8 cellular contexts compared by ENCODE assay signal in genomic region chr5:123423278-123424149, GRCh38. TPM values are rescaled to one million over a fixed set of nuclear protein-coding genes. Genes with fewer than 3 reads are reported as not detected.
DNase-seq lines count a peak whose midpoint lies in the region; ATAC-seq and TF ChIP-seq lines count a peak whose summit lies in the region.

TSS of gene CEP120 (minus strand) at chr5:123423403. CDS start at chr5:123422998, 405 bp downstream.

- ATAC-seq in HG02852 (IDR thresholded peaks at IDR 0.05; ENCODE audit: unreplicated experiment) = peak; percentile 97
- peak; percentile 99 to 100 for ATAC-seq in left cardiac atrium

- in situ Hi-C loops in GM13976 (cut with MboI; ENCODE audit: low sequenced_read_pairs, unreplicated experiment) = loop anchor here (25.0 kb wide), 1 partner anchor 189 kb away; no protein-coding TSS in a partner anchor

- peak; percentile 80 for TF ChIP-seq CTCF in GM13976 (IDR thresholded peaks at IDR 0.05; ENCODE audit: borderline replicate concordance, control extremely low read depth, extremely low read depth, insufficient read depth, missing control alignments)

- DNase-seq in GM13976 (ENCODE audit: low spot score) (peak; percentile 95), NCI-H1436 treated with DMSO at 0.1 percent for 48 hours (lab: John Stamatoyannopoulos, UW) (peak; percentile 97), amniotic stem cell (lab: John Stamatoyannopoulos, UW) (peak; percentile 98), left cardiac atrium (peak; percentile 99), posterior vena cava (ENCODE audit: low spot score) (peak; percentile 100), ureter (ENCODE audit: low spot score) (peak; percentile 99)

- intact Hi-C loops in T-helper 1 cell treated with Interleukin-12 subunit alpha and Interleukin-12 subunit beta and Interleukin-4 antibody, amounts not matched to agents 30 ng/mL and 1 ng/mL, for 36 hours (cut with micrococcal nuclease) = loop anchor here (1.0 to 5.0 kb wide), 9 partner anchors 16 to 1462 kb away; partner anchors contain the start of genes CSNK1G3, SNX2, SNX24 and SRFBP1
- intact Hi-C loops in left cardiac atrium (cut with DNase I) (loop anchor here (2.0 to 10.0 kb wide), 2 partner anchors 89 to 181 kb away; partner anchors contain the start of gene CSNK1G3 (in 1 of the 2)), posterior vena cava (cut with DNase I) (no loop called here)

RNA-seq across cellular contexts. Expression of gene CEP120, which starts in this region (rescaled TPM):
- total RNA-seq in T-helper 1 cell treated with Interleukin-12 subunit alpha and Interleukin-12 subunit beta and Interleukin-4 antibody, amounts not matched to agents 30 ng/mL and 1 ng/mL, for 36 hours = 41.2 and 43.2 TPM in 2 replicates
- total RNA-seq in left cardiac atrium (10 to 100 TPM; 10.3 to 13.1 TPM), posterior vena cava (10 to 100 TPM; 14.8 to 18.2 TPM), ureter (29.4 TPM)

Comparison
In these comparisons a context has a peak if more than half of its experiments do, and no peak if none do; other contexts are left out.
1. Peak in every context shown above with its lines: DNase-seq and ATAC-seq.
2. intact Hi-C loops: an anchor here in T-helper 1 cell treated with Interleukin-12 subunit alpha and Interleukin-12 subunit beta and Interleukin-4 antibody, amounts not matched to agents 30 ng/mL and 1 ng/mL, for 36 hours (1.0 to 5.0 kb wide) and left cardiac atrium (2.0 to 10.0 kb wide); none called in posterior vena cava.